ENCODE assay signal across 13 cellular contexts in the genomic region with DNA sequence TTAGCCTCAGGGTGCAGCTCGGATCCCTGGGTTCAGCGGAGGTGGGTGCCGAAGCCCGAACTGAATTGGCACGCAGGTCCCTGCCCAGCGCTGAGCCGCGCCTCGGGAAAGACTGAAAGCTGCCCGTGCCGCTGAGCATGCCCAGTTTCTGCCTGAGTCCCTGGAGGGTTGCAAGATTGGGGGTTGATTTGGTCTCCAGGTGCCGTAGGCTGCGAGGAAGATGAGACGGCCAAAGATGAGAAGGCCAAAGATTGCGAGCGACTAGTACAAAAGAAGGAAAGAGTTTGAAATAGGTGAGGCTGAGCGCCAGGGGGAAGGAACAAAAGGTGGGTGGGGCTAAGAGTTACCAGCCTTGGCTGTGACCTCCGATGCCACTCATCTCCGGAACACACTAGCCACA. TPM values are rescaled to one million over a fixed set of nuclear protein-coding genes. Genes with fewer than 3 reads are reported as not detected.
DNase-seq lines count a peak whose midpoint lies in the region; ATAC-seq and TF ChIP-seq lines count a peak whose summit lies in the region.
"Had no signal": no experiment of that assay in that cellular context is flagged by ENCODE, and none has a peak within 500 bp of the region (broad histone marks: within the 10 kb centered on the region; RNA-seq: fewer than 3 reads in every experiment).

No MANE protein-coding gene starts in this region.

- H3K4me1 Mint-ChIP-seq in glutamatergic neuron (ENCODE audit: low read depth, unreplicated experiment) = peaks cover 13% of the 10 kb centered on the region
- H3K4me1 Mint-ChIP-seq: activated naive CD4-positive, alpha-beta T cell treated with anti-CD3 and anti-CD28 coated beads, Interleukin-2, amount 50 U/mL, for 24 hours had no signal

- H3K4me3 Mint-ChIP-seq in glutamatergic neuron (ENCODE audit: unreplicated experiment) = peak overlapping the region; percentile 96
- H3K4me3 Mint-ChIP-seq: activated naive CD4-positive, alpha-beta T cell treated with anti-CD3 and anti-CD28 coated beads, Interleukin-2, amount 50 U/mL, for 24 hours had no signal

- H3K9me3 ChIP-seq in smooth muscle cell (replicated peaks; ENCODE audit: low read depth) = no peaks in the 10 kb centered on the region

- H3K4me2 ChIP-seq in smooth muscle cell = no peak overlapping the region

- ATAC-seq in HG03135 (IDR thresholded peaks at IDR 0.05; ENCODE audit: unreplicated experiment) = no peak
- no peak for ATAC-seq in HG02973 (IDR thresholded peaks at IDR 0.05; ENCODE audit: unreplicated experiment)
- ATAC-seq in GM19467 (IDR thresholded peaks at IDR 0.05; ENCODE audit: unreplicated experiment) = no peak

- H3K4me1 ChIP-seq in smooth muscle cell (ENCODE audit: low read depth) = peaks cover 7% of the 10 kb centered on the region

- no peaks in the 10 kb centered on the region for H3K36me3 Mint-ChIP-seq in glutamatergic neuron (ENCODE audit: unreplicated experiment)
- H3K36me3 Mint-ChIP-seq: activated naive CD4-positive, alpha-beta T cell treated with anti-CD3 and anti-CD28 coated beads, Interleukin-2, amount 50 U/mL, for 24 hours had no signal

- H3K27ac Mint-ChIP-seq in glutamatergic neuron (ENCODE audit: unreplicated experiment) = peak overlapping the region; percentile 93
- H3K27ac Mint-ChIP-seq: activated naive CD4-positive, alpha-beta T cell treated with anti-CD3 and anti-CD28 coated beads, Interleukin-2, amount 50 U/mL, for 24 hours had no signal

- H3K27me3 Mint-ChIP-seq in glutamatergic neuron (ENCODE audit: unreplicated experiment) = peaks cover 11% of the 10 kb centered on the region

- 7% methylated on average over 19 of the region's 19 CpGs for WGBS in smooth muscle cell (ENCODE audit: low lambda C conversion rate)

- no peaks in the 10 kb centered on the region for H3F3A ChIP-seq in smooth muscle cell (ENCODE audit: low read depth)

- DNase-seq in DMS 273 (lab: John Stamatoyannopoulos, UW; ENCODE audit: unreplicated experiment) (peak; percentile 51), DMS 273 treated with DMSO at 0.1 percent for 48 hours (lab: John Stamatoyannopoulos, UW) (no peak), NCI-H774 (lab: John Stamatoyannopoulos, UW) (peak; percentile 67), glutamatergic neuron (peak; percentile 61), smooth muscle cell (lab: John Stamatoyannopoulos, UW; ENCODE audit: unreplicated experiment) (no peak)
- DNase-seq: midbrain; stimulated activated CD4-positive, alpha-beta T cell treated with anti-CD3 and anti-CD28 coated beads, Interleukin-1b, Interleukin-23, amount 100 ng/mL, for 48 hours had no signal

- peaks cover 61% of the 10 kb centered on the region for H3K27me3 ChIP-seq in smooth muscle cell (ENCODE audit: low read depth)

- H2AFZ ChIP-seq in smooth muscle cell (ENCODE audit: low read depth) = no peak overlapping the region

- peak overlapping the region; percentile 7 for H3K4me3 ChIP-seq in smooth muscle cell

- TF ChIP-seq CTCF in glutamatergic neuron (IDR thresholded peaks at IDR 0.05; ENCODE audit: partially characterized antibody, unreplicated experiment) = no peak
- no peak for TF ChIP-seq CTCF in smooth muscle cell (IDR thresholded peaks at IDR 0.05; ENCODE audit: borderline replicate concordance, insufficient read depth, poor library complexity, severe bottlenecking)

- no peak overlapping the region for H3K9ac ChIP-seq in smooth muscle cell (ENCODE audit: low read depth)

- H4K20me1 ChIP-seq in smooth muscle cell (ENCODE audit: low read depth) = no peaks in the 10 kb centered on the region

- no peaks in the 10 kb centered on the region for H3K36me3 ChIP-seq in smooth muscle cell (ENCODE audit: low read depth)

- no peak overlapping the region for H3K27ac ChIP-seq in smooth muscle cell (ENCODE audit: low read depth)

- H3K9me3 Mint-ChIP-seq in glutamatergic neuron (ENCODE audit: unreplicated experiment) = peaks cover 8% of the 10 kb centered on the region

- H3K79me2 ChIP-seq in smooth muscle cell (ENCODE audit: low read depth) = no peaks in the 10 kb centered on the region

RNA-seq across cellular contexts. Expression of gene KCNH7, which starts 0.9 kb away (rescaled TPM):
- total RNA-seq in glutamatergic neuron (ENCODE audit: unreplicated experiment) (22.4 TPM), smooth muscle cell (not detected in 2 replicates)
- polyA plus RNA-seq in smooth muscle cell = not detected in 2 replicates
- total RNA-seq: A172 had no signal
- polyA plus RNA-seq: thymus had no signal

Comparison
In these comparisons a context has a peak if more than half of its experiments do, and no peak if none do; other contexts are left out.
1. DNase-seq: peak in DMS 273 (single experiment), NCI-H774 (single experiment) and glutamatergic neuron (single experiment); none in DMS 273 treated with DMSO at 0.1 percent for 48 hours (single experiment) and smooth muscle cell (single experiment).
2. RNA of gene KCNH7, which starts 0.9 kb away (total RNA-seq): 22.4 TPM in glutamatergic neuron (single experiment); not detected in smooth muscle cell; every median in the first group is over 10 times any median in the second.